In the genomic region with DNA sequence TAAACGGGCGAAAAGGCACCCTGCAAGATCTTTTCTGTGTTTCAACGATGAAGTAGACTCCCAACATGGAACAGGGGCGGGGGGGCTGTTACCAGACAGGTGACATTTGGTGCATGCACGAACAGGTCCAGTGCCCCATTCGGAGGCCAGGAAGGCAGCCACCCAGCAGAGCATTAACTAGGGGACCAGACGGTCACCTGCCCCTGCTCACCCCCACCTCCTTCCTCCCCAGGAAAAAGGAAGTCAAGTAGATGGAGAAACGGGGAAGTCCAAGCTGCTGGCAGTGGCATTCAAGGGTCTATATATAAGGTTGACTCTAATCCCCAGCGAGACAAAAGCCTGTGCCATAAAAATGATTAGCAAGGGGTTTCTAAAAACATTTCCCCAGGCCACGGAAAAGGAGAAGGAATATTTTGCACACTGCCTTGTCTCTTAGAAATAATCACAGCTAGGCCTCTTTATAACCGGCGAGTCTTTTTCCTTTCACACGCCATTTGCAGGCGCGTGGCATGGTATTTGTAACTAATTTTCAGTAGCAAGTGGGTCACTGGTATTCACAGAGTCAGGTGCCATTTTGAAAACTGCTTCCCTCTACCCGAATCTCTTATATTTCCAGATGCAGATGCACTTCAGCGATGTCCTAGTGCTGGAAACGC, we compare ENCODE assay signal across 8 cellular contexts. TPM values are rescaled to one million over a fixed set of nuclear protein-coding genes. Genes with fewer than 3 reads are reported as not detected.
DNase-seq lines count a peak whose midpoint lies in the region; ATAC-seq and TF ChIP-seq lines count a peak whose summit lies in the region.

No MANE protein-coding gene starts in this region.

- H3K4me3 ChIP-seq in mesodermal cell (ENCODE audit: extremely low read depth, insufficient read depth, low read length, poor library complexity, severe bottlenecking) (no peak overlapping the region), upper lobe of right lung (peak overlapping the region; percentile 70)

- WGBS in adipose tissue, 3 donors: 13 to 67% (median 43%) methylated on average over 18 of the region's 18 CpGs
- WGBS in mesodermal cell (ENCODE audit: insufficient coverage in 2 of 2), 2 experiments: 100% methylated on average over 2 to 3 of the region's 18 CpGs

- peak overlapping the region; percentile 42 for H3K27ac ChIP-seq in adipose tissue (ENCODE audit: low read depth, low read length)
- peak overlapping the region; percentile 94 for H3K27ac ChIP-seq in mesodermal cell (ENCODE audit: low read depth, low read length, severe bottlenecking)
- peak overlapping the region; percentile 97 for H3K27ac ChIP-seq in upper lobe of right lung

- no peaks in the 10 kb centered on the region for H3K27me3 ChIP-seq in upper lobe of right lung

- H3K4me1 ChIP-seq in mesodermal cell (ENCODE audit: control insufficient read depth, insufficient read depth, low read length, poor library complexity, severe bottlenecking) (peaks cover 7% of the 10 kb centered on the region), upper lobe of right lung (peaks cover 6% of the 10 kb centered on the region)

- ATAC-seq in upper lobe of right lung (peak; percentile 6), HG03342 (IDR thresholded peaks at IDR 0.05; ENCODE audit: unreplicated experiment) (no peak)

- peak; percentile 58 for DNase-seq in GF-D8 (lab: John Stamatoyannopoulos, UW)
- DNase-seq in NOMO-1 treated with DMSO at 0.1 percent for 48 hours (lab: John Stamatoyannopoulos, UW; ENCODE audit: unreplicated experiment): peak; percentile 74
- peak; percentile 64 for DNase-seq in upper lobe of right lung
- DNase-seq in amniotic stem cell (lab: John Stamatoyannopoulos, UW): no peak
- DNase-seq in T1000 (lab: John Stamatoyannopoulos, UW): no peak

- H3K9me3 ChIP-seq in mesodermal cell (ENCODE audit: control insufficient read depth, low read length) (no peaks in the 10 kb centered on the region), upper lobe of right lung (no peaks in the 10 kb centered on the region)

- TF ChIP-seq CTCF in upper lobe of right lung (IDR thresholded peaks at IDR 0.05): no peak

- H3K36me3 ChIP-seq in mesodermal cell (ENCODE audit: control insufficient read depth, insufficient read depth, low read length) (peaks cover 10% of the 10 kb centered on the region), upper lobe of right lung (peaks cover 5% of the 10 kb centered on the region)

- intact Hi-C loops in upper lobe of right lung (cut with DNase I): no loop called here

RNA-seq across cellular contexts. Expression of a gene that starts 1.2 kb away (rescaled TPM):
- polyA plus RNA-seq in adipose tissue: over 10,000 TPM in 1 of 3 donors, 1,000 to 10,000 TPM in 2; 1,590 to 13,149 (median 4,716) TPM
- polyA plus RNA-seq in mesodermal cell (2013, experiment 1 of 2): 2,997 TPM
- 3,008 TPM for polyA plus RNA-seq in mesodermal cell (2013, experiment 2 of 2)
- 4,663 TPM for total RNA-seq in upper lobe of right lung

Comparison
In these comparisons a context has a peak if more than half of its experiments do, and no peak if none do; other contexts are left out.
1. DNase-seq: peak in GF-D8 (single experiment), NOMO-1 treated with DMSO at 0.1 percent for 48 hours (single experiment) and upper lobe of right lung (single experiment); none in amniotic stem cell (single experiment) and T1000 (single experiment).
2. H3K27ac ChIP-seq: peak in every context shown above with its lines; median percentile 97 in upper lobe of right lung; 94 in mesodermal cell; 42 in adipose tissue.